In genomic region chr16:75114179-75114945, GRCh38 we compare ENCODE assay signal across 19 cellular contexts. TPM values are rescaled to one million over a fixed set of nuclear protein-coding genes. Genes with fewer than 3 reads are reported as not detected.
DNase-seq lines count a peak whose midpoint lies in the region; ATAC-seq, FAIRE-seq and TF ChIP-seq lines count a peak whose summit lies in the region.
"Had no signal": no experiment of that assay in that cellular context is flagged by ENCODE, and none has a peak within 500 bp of the region (broad histone marks: within the 10 kb centered on the region; RNA-seq: fewer than 3 reads in every experiment).

No MANE protein-coding gene starts in this region.

- H2BK20ac ChIP-seq in IMR-90 (ENCODE audit: low read depth, low read length) = no peak overlapping the region
- no peak overlapping the region for H2BK20ac ChIP-seq in H1 (ENCODE audit: low read length)

- no peak overlapping the region for H4K91ac ChIP-seq in IMR-90 (ENCODE audit: insufficient read depth, low read depth, low read length)
- no peak overlapping the region for H4K91ac ChIP-seq in H1 (replicated peaks; ENCODE audit: insufficient read length, low read length)
- H4K91ac ChIP-seq in trophoblast cell (ENCODE audit: low read depth, low read length) = no peak overlapping the region

- H3K79me1 ChIP-seq in IMR-90 (ENCODE audit: low read depth in 1 of 2, low read length in 2 of 2) (peaks cover 4 to 10% of the 10 kb centered on the region in 2 experiments; a peak in 3 of 4 replicates), H1 (ENCODE audit: low read depth, low read length) (peaks cover 3% of the 10 kb centered on the region; the same call in 1 of the 2 replicates), trophoblast cell (ENCODE audit: low read length) (no peaks in the 10 kb centered on the region)

- H2AK5ac ChIP-seq in IMR-90 (ENCODE audit: low read depth, low read length) (no peak overlapping the region), H1 (ENCODE audit: low read depth, low read length) (0 out of 2 replicates have a peak overlapping the region, but pooled peaks have one; percentile 88), trophoblast cell (ENCODE audit: low read length) (no peak overlapping the region)

- intact Hi-C loops in IMR-90 (cut with micrococcal nuclease) = loop anchor here (5.0 kb wide), 1 partner anchor 302 kb away; no protein-coding TSS in a partner anchor

- no peak overlapping the region for H2AFZ ChIP-seq in IMR-90 (replicated peaks; ENCODE audit: low read length, poor library complexity)
- no peak overlapping the region for H2AFZ ChIP-seq in H1 (ENCODE audit: low read length)
- H2AFZ ChIP-seq in trophoblast cell (ENCODE audit: insufficient read depth, low read length, poor library complexity) = no peak overlapping the region

- no peak overlapping the region for H4K12ac ChIP-seq in trophoblast cell (ENCODE audit: low read depth, low read length)

- H3K23me2 ChIP-seq in H1 (ENCODE audit: low read depth, low read length) = no peaks in the 10 kb centered on the region

- no peak for TF ChIP-seq EP300 in H1 (IDR thresholded peaks at IDR 0.05; ENCODE audit: borderline replicate concordance in 1 of 2, low read depth in 2 of 2, low read length in 2 of 2)

- H2BK5ac ChIP-seq in IMR-90 (ENCODE audit: low read depth, low read length, poor library complexity, severe bottlenecking) = no peak overlapping the region
- H2BK5ac ChIP-seq in H1 (ENCODE audit: low read depth, low read length) = peak overlapping the region; percentile 77; the same call in 1 of the 2 replicates
- H2BK5ac ChIP-seq in trophoblast cell (ENCODE audit: low read depth, low read length, poor library complexity) = no peak overlapping the region

- H2BK12ac ChIP-seq in H1 (ENCODE audit: low read depth, low read length) (peak overlapping the region; percentile 50; the same call in 1 of the 2 replicates), trophoblast cell (ENCODE audit: low read length) (no peak overlapping the region)

- BruUV-seq in IMR-90 (replicated peaks; lab: Mats Ljungman, UMichigan) = no TSS peak

- CTCF ChIA-PET in IMR-90 (lab: Yijun Ruan, JAX) (no interaction called here), H1 (lab: Charles Lee; ENCODE audit: partially characterized antibody) (interaction anchor here (5.2 to 16.3 kb wide), 3 partner anchors 15 to 119 kb away, joined by 44 to 171 read pairs (median 133); partner anchors contain the start of gene ZNRF1)

- DNase-seq in GM10266 (ENCODE audit: extremely low spot score) (peak; percentile 11), IMR-90 (no peak), H1 (ENCODE audit: low read depth in 1 of 2, low spot score in 2 of 2) (no peak), trophoblast cell (no peak), DMS114 treated with DMSO at 0.1 percent for 48 hours (lab: John Stamatoyannopoulos, UW; ENCODE audit: unreplicated experiment) (no peak), foreskin melanocyte (no peak)
- DNase-seq in stimulated activated CD4-positive, alpha-beta T cell treated with anti-CD3 and anti-CD28 coated beads, Interleukin-4, amount 100 ng/mL, for 24 hours = no peak
- no peak for DNase-seq in activated CD4-positive, alpha-beta T cell treated with anti-CD3 and anti-CD28 coated beads, Interleukin-2, amount 50 U/mL, for 1 hour
- DNase-seq: CD8-positive, alpha-beta memory T cell; EL; KG1; NCI-H1105; NCI-H1694 treated with DMSO at 0.1 percent for 48 hours; NCI-H2171; NCI-H510A treated with DMSO at 0.1 percent for 48 hours; OCI-M1; T-cell had no signal

- H4K5ac ChIP-seq in IMR-90 (ENCODE audit: low read depth, low read length) (no peak overlapping the region), H1 (ENCODE audit: insufficient read length, low read depth, low read length) (no peak overlapping the region)

- no peak for ATAC-seq in IMR-90 (ENCODE audit: low read depth)
- ATAC-seq: T-cell had no signal

- H3K9me3 ChIP-seq in IMR-90 (ENCODE audit: control insufficient read depth, insufficient read depth, low read length) (no peaks in the 10 kb centered on the region), H1 (ENCODE audit: insufficient read depth in 2 of 2, low read depth in 1 of 2, low read length in 1 of 2) (no peaks in the 10 kb centered on the region), trophoblast cell (ENCODE audit: insufficient read depth, low read depth, low read length) (peaks cover 5% of the 10 kb centered on the region)
- H3K9me3 ChIP-seq: BLaER1 had no signal

- no peak overlapping the region for H3K4me3 ChIP-seq in IMR-90 (ENCODE audit: insufficient read depth, low read depth, low read length)
- H3K4me3 ChIP-seq in H1 (ENCODE audit: extremely low read depth in 1 of 4, insufficient read depth in 2 of 4, low read depth in 3 of 4, low read length in 4 of 4) = no peak overlapping the region
- peak overlapping the region; percentile 0 for H3K4me3 ChIP-seq in trophoblast cell (ENCODE audit: low read depth, low read length)
- H3K4me3 ChIP-seq: BLaER1 had no signal

- H3K79me2 ChIP-seq in H1 (ENCODE audit: control insufficient read depth in 1 of 2, insufficient read depth in 2 of 2, low read length in 2 of 2) (no peaks in the 10 kb centered on the region; a peak in 1 of 4 replicates), trophoblast cell (ENCODE audit: control insufficient read depth, insufficient read depth, low read length, poor library complexity) (no peaks in the 10 kb centered on the region)

- peaks cover 17% of the 10 kb centered on the region for H3K4me1 ChIP-seq in IMR-90 (ENCODE audit: control insufficient read depth, insufficient read depth, low read length)
- peaks cover 8 to 50% (median 40%) of the 10 kb centered on the region in 4 experiments for H3K4me1 ChIP-seq in H1 (replicated peaks in 1 of 4; ENCODE audit: control insufficient read depth in 3 of 4, insufficient read depth in 4 of 4, low read length in 3 of 4)
- H3K4me1 ChIP-seq in trophoblast cell (ENCODE audit: control insufficient read depth in 1 of 2, insufficient read depth in 2 of 2, low read length in 2 of 2) = peaks cover 4 to 13% of the 10 kb centered on the region in 2 experiments

- no peak overlapping the region for H3K56ac ChIP-seq in IMR-90 (ENCODE audit: extremely low read depth, insufficient read depth, low read length)
- no peak overlapping the region for H3K56ac ChIP-seq in H1 (replicated peaks; ENCODE audit: insufficient read length, low read depth, low read length)

- H3K4me2 ChIP-seq in IMR-90 (ENCODE audit: low read depth, low read length) = no peak overlapping the region
- H3K4me2 ChIP-seq in H1 (ENCODE audit: insufficient read depth in 1 of 2, low read depth in 2 of 2, low read length in 2 of 2) = no peak overlapping the region
- H3K4me2 ChIP-seq in trophoblast cell (ENCODE audit: low read length) = no peak overlapping the region

- H2BK15ac ChIP-seq in IMR-90 (ENCODE audit: low read depth, low read length) (no peak overlapping the region), H1 (ENCODE audit: low read length) (peak overlapping the region; percentile 88; the same call in 1 of the 2 replicates)

- H3K9ac ChIP-seq in IMR-90 (ENCODE audit: low read depth, low read length) (no peak overlapping the region), H1 (replicated peaks in 1 of 4; ENCODE audit: extremely low read depth in 1 of 4, low read depth in 3 of 4, low read length in 3 of 4) (no peak overlapping the region), trophoblast cell (ENCODE audit: low read length) (no peak overlapping the region)

- no peak overlapping the region for H2BK120ac ChIP-seq in IMR-90 (ENCODE audit: low read depth, low read length)
- H2BK120ac ChIP-seq in H1 (replicated peaks; ENCODE audit: low read depth, low read length) = no peak overlapping the region
- no peak overlapping the region for H2BK120ac ChIP-seq in trophoblast cell (ENCODE audit: insufficient read depth, low read length, poor library complexity)

- dilution Hi-C loops in IMR-90 (cut with HindIII; ENCODE audit: low sequenced_read_pairs, unreplicated experiment) = no loop called here

- WGBS in IMR-90 (ENCODE audit: extremely low coverage in 2 of 2, insufficient read length in 1 of 2), 2 experiments = 81% methylated on average over 21 of the region's 44 CpGs; no CpG with 5 or more reads in 1 of the 2 experiments
- whole genome bisulfite sequencing in H1 (ENCODE audit: extremely low coverage in 1 of 2, insufficient coverage in 1 of 2, insufficient read length in 1 of 2, insufficient replicate concordance in 2 of 2, low coverage in 1 of 2, low lambda C conversion rate in 2 of 2, missing lambda C conversion rate in 1 of 2), 2 experiments = 92% methylated on average over 34 of the region's 44 CpGs; no CpG with 5 or more reads in 1 of the 2 experiments
- WGBS in trophoblast cell (ENCODE audit: extremely low coverage, insufficient coverage, insufficient read length) = no CpG with 5 or more reads among the region's 44 CpGs

- H3K9me1 ChIP-seq in IMR-90 (ENCODE audit: insufficient read depth, low read length) = peaks cover 7% of the 10 kb centered on the region; the same call in 1 of the 2 replicates

- H2AK9ac ChIP-seq in IMR-90 (replicated peaks; ENCODE audit: low read depth, low read length, poor library complexity) = peak overlapping the region; percentile 47

- in situ Hi-C loops in IMR-90 (cut with MboI; ENCODE audit: low sequenced_read_pairs) = no loop called here

- H3K4ac ChIP-seq in IMR-90 (ENCODE audit: low read depth, low read length) (no peak overlapping the region), H1 (replicated peaks; ENCODE audit: insufficient read length, low read depth, low read length) (no peak overlapping the region), trophoblast cell (ENCODE audit: low read depth, low read length) (no peak overlapping the region)

- no peak overlapping the region for H3K14ac ChIP-seq in IMR-90 (replicated peaks; ENCODE audit: low read depth, low read length)
- H3K14ac ChIP-seq in H1 (ENCODE audit: insufficient read length) = no peak overlapping the region
- no peak overlapping the region for H3K14ac ChIP-seq in trophoblast cell (ENCODE audit: low read length)

- POLR2A ChIA-PET in IMR-90 (lab: Charles Lee; ENCODE audit: unreplicated experiment) = no interaction called here
- POLR2A ChIA-PET in H1 (lab: Charles Lee; ENCODE audit: partially characterized antibody) = interaction anchor here (1.0 to 1.8 kb wide), 3 partner anchors 9 to 116 kb away, joined by 4 to 7 read pairs (median 5); partner anchors contain the start of gene ZNRF1

- H4K8ac ChIP-seq in IMR-90 (ENCODE audit: low read depth in 2 of 2, low read length in 2 of 2) (no peak overlapping the region), H1 (ENCODE audit: extremely low read depth, insufficient read depth, low read length) (peak overlapping the region; percentile 74), trophoblast cell (ENCODE audit: low read depth, low read length) (no peak overlapping the region)

- no peaks in the 10 kb centered on the region for H3K27me3 ChIP-seq in IMR-90 (ENCODE audit: control insufficient read depth, insufficient read depth, low read length)
- H3K27me3 ChIP-seq in H1 (replicated peaks in 1 of 4; ENCODE audit: control insufficient read depth in 3 of 4, extremely low read depth in 1 of 4, insufficient read depth in 3 of 4, low read length in 3 of 4) = no peaks in the 10 kb centered on the region
- H3K27me3 ChIP-seq in trophoblast cell (ENCODE audit: insufficient read depth, low read length) = no peaks in the 10 kb centered on the region
- H3K27me3 ChIP-seq: BLaER1 had no signal

- H3K36me3 ChIP-seq in IMR-90 (ENCODE audit: control insufficient read depth, insufficient read depth, low read length) (no peaks in the 10 kb centered on the region; the same call in 1 of the 2 replicates), H1 (ENCODE audit: control insufficient read depth in 2 of 4, insufficient read depth in 4 of 4, low read length in 3 of 4) (peaks cover 0 to 16% (median 3%) of the 10 kb centered on the region in 4 experiments; a peak in 2 of 8 replicates), trophoblast cell (ENCODE audit: control insufficient read depth in 1 of 2, insufficient read depth in 2 of 2, low read length in 2 of 2) (peaks cover 3 to 7% of the 10 kb centered on the region in 2 experiments)

- TF ChIP-seq RAD21 in IMR-90 (IDR thresholded peaks at IDR 0.05; ENCODE audit: low read length) = no peak
- no peak for TF ChIP-seq RAD21 in H1 (IDR thresholded peaks at IDR 0.05 in 1 of 2, conservative IDR thresholded peaks at IDR 0.05 in 1 of 2; ENCODE audit: low read depth in 2 of 2, low read length in 2 of 2)

- no peak for FAIRE-seq in H1 (lab: Jason Lieb, UNC)
- FAIRE-seq: HTR-8/SVneo had no signal

- H3K23ac ChIP-seq in IMR-90 (ENCODE audit: low read depth, low read length) (no peak overlapping the region), H1 (ENCODE audit: insufficient read length) (no peak overlapping the region), trophoblast cell (ENCODE audit: low read length) (no peak overlapping the region)

- H3K18ac ChIP-seq in IMR-90 (ENCODE audit: low read depth, low read length) (no peak overlapping the region), H1 (ENCODE audit: extremely low read depth, low read length) (0 out of 2 replicates have a peak overlapping the region, but pooled peaks have one; percentile 60), trophoblast cell (ENCODE audit: low read length) (no peak overlapping the region)

- no peak for TF ChIP-seq CTCF in GM10266 (IDR thresholded peaks at IDR 0.05; ENCODE audit: control insufficient read depth, insufficient read depth, low read depth, missing control alignments)
- TF ChIP-seq CTCF in IMR-90 (conservative IDR thresholded peaks at IDR 0.05; ENCODE audit: low read depth, low read length) = no peak
- no peak for TF ChIP-seq CTCF in H1 (IDR thresholded peaks at IDR 0.05; ENCODE audit: control extremely low read depth in 1 of 3, insufficient read depth in 1 of 3, low read depth in 1 of 3, low read length in 3 of 3)

- no peak for TF ChIP-seq POLR2A in IMR-90 (IDR thresholded peaks at IDR 0.05; ENCODE audit: low read depth, low read length)
- TF ChIP-seq POLR2A in H1 (IDR thresholded peaks at IDR 0.05; ENCODE audit: control extremely low read depth in 1 of 2, low read depth in 2 of 2, low read length in 2 of 2) = no peak

- H3K27ac ChIP-seq in IMR-90 (ENCODE audit: insufficient read depth, low read length) (no peak overlapping the region), H1 (ENCODE audit: low read depth, low read length) (no peak overlapping the region), trophoblast cell (ENCODE audit: low read depth, low read length) (no peak overlapping the region)

- H4K20me1 ChIP-seq in IMR-90 (ENCODE audit: insufficient read depth, low read length) (peaks cover 10% of the 10 kb centered on the region), H1 (replicated peaks in 1 of 2; ENCODE audit: control insufficient read depth in 1 of 2, insufficient read depth in 2 of 2, low read length in 2 of 2) (peaks cover 2 to 3% of the 10 kb centered on the region in 2 experiments)

RNA-seq across cellular contexts. Expression of gene LDHD, which starts 2.2 kb away (rescaled TPM):
- under 0.01 TPM in 1 of 2 replicates, not detected in the other for total RNA-seq in IMR-90 (2012; rRNA removed)
- 0.23 and 0.26 TPM in 2 replicates for polyA plus RNA-seq in IMR-90 (2012; rRNA removed)
- 0.16 and 0.29 TPM in 2 replicates for polyA plus RNA-seq in IMR-90 (2012; cell fraction: cytosol; rRNA removed)
- polyA plus RNA-seq in IMR-90 (2012; cell fraction: nucleus; rRNA removed; ENCODE audit: low replicate concordance) = 0.78 and 1.1 TPM in 2 replicates
- total RNA-seq in H1 (2021; fragmentation: NEBNext Ultra II Directional; extraction: Animal tissue kit (Norgen Biotek cat#: 25700)) = 14.7 and 14.9 TPM in 2 replicates
- 18.2 and 43.1 TPM in 2 replicates for polyA plus RNA-seq in H1 (2011; rRNA removed)
- polyA plus RNA-seq in H1 (2011; cell fraction: cytosol; rRNA removed) = 35.2 TPM
- polyA plus RNA-seq in H1 (2011; cell fraction: nucleus; rRNA removed) = 71.5 TPM
- polyA plus RNA-seq in H1 (2012, experiment 1 of 2) = 7.7 to 14.3 TPM (median 11.1 TPM) in 4 replicates
- polyA plus RNA-seq in H1 (2012, experiment 2 of 2) = 8.7 TPM
- polyA plus RNA-seq in H1 (2013, experiment 1 of 2) = 1.8 TPM
- polyA plus RNA-seq in H1 (2013, experiment 2 of 2) = 1.2 TPM
- polyA minus RNA-seq in H1 (2011; rRNA and poly(A)+ RNA removed) = 6.8 and 8.6 TPM in 2 replicates
- 18.0 TPM for polyA minus RNA-seq in H1 (2011; cell fraction: cytosol; rRNA and poly(A)+ RNA removed)
- 38.5 TPM for polyA minus RNA-seq in H1 (2011; cell fraction: nucleus; rRNA and poly(A)+ RNA removed)
- polyA plus RNA-seq in trophoblast cell (2013) = 0.08 and 0.15 TPM in 2 replicates
- total RNA-seq: CD8-positive, alpha-beta memory T cell had no signal

RNA-seq across cellular contexts. Expression of gene ZFP1, which starts 34.0 kb away (rescaled TPM):
- total RNA-seq in IMR-90 (2012; rRNA removed) = 16.0 and 16.9 TPM in 2 replicates
- polyA plus RNA-seq in IMR-90 (2012; rRNA removed) (3.7 and 3.8 TPM in 2 replicates), H1 (2011; rRNA removed) (2.2 and 4.0 TPM in 2 replicates)
- 1.3 and 1.8 TPM in 2 replicates for polyA plus RNA-seq in IMR-90 (2012; cell fraction: cytosol; rRNA removed)
- polyA plus RNA-seq in IMR-90 (2012; cell fraction: nucleus; rRNA removed; ENCODE audit: low replicate concordance) = 0.61 and 2.5 TPM in 2 replicates
- total RNA-seq in H1 (2021; fragmentation: NEBNext Ultra II Directional; extraction: Animal tissue kit (Norgen Biotek cat#: 25700)) = 11.2 and 12.2 TPM in 2 replicates
- 4.0 TPM for polyA plus RNA-seq in H1 (2011; cell fraction: cytosol; rRNA removed)
- polyA plus RNA-seq in H1 (2011; cell fraction: nucleus; rRNA removed) = 4.3 TPM
- polyA plus RNA-seq in H1 (2012, experiment 1 of 2) = 5.4 to 6.7 TPM (median 5.6 TPM) in 4 replicates
- polyA plus RNA-seq in H1 (2012, experiment 2 of 2) = 0.64 TPM
- polyA plus RNA-seq in H1 (2013, experiment 1 of 2) = 5.5 TPM
- 5.5 TPM for polyA plus RNA-seq in H1 (2013, experiment 2 of 2)
- polyA minus RNA-seq in H1 (2011; rRNA and poly(A)+ RNA removed) = 9.4 and 15.2 TPM in 2 replicates
- 12.6 TPM for polyA minus RNA-seq in H1 (2011; cell fraction: cytosol; rRNA and poly(A)+ RNA removed)
- polyA minus RNA-seq in H1 (2011; cell fraction: nucleus; rRNA and poly(A)+ RNA removed) = 19.2 TPM
- 8.6 and 8.7 TPM in 2 replicates for polyA plus RNA-seq in trophoblast cell (2013)

Comparison
In these comparisons a context has a peak if more than half of its experiments do, and no peak if none do; other contexts are left out.
1. RNA of gene LDHD, which starts 2.2 kb away (total RNA-seq): 14.7 to 14.9 TPM in H1; under 0.01 TPM in IMR-90; every median in the first group is over 10 times any median in the second.